ENCODE assay signal across 22 cellular contexts in the genomic region with DNA sequence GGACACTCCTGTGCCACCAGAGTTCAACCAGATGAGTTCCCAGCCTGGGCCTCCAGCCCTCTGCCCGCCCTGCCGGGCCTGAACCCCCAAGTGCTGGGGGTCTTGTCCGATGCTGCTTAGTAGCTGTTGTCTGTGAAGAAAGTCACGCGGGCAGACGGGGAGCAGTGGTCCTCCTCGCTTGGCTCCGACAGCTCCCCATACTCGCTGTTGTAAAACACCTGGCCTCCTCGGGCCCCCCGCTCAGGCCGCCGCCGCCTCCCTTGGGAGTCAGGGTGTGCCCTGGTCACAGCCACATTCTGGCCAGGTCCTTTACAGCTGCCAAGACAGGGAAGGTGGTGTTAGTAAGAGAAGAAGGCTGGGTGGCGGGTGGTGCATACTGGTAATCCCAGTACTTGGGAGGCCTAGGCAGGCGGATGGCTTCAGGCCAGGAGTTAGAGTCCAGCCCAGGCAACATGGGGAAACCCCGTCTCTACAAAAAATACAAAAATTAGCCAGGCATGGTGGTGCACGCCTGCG. TPM values are rescaled to one million over a fixed set of nuclear protein-coding genes. Genes with fewer than 3 reads are reported as not detected.
"Had no signal": no experiment of that assay in that cellular context is flagged by ENCODE, and none has a peak within 500 bp of the region (broad histone marks: within the 10 kb centered on the region; RNA-seq: fewer than 3 reads in every experiment).

No MANE protein-coding gene starts in this region.

- H3K36me3 Mint-ChIP-seq: activated naive CD8-positive, alpha-beta T cell; brain; naive thymus-derived CD4-positive, alpha-beta T cell had no signal

- H3K27me3 Mint-ChIP-seq: activated CD4-positive, alpha-beta T cell treated with anti-CD3 and anti-CD28 coated beads, Interleukin-2, amount 10 ng/mL, durations not matched to agents 7 days and 5 days; activated naive CD8-positive, alpha-beta T cell; naive thymus-derived CD4-positive, alpha-beta T cell had no signal

- H3K9me3 ChIP-seq: colonic mucosa, neutrophil, testis, upper lobe of left lung had no signal

- DNase-seq: activated CD4-positive, alpha-beta T cell treated with anti-CD3 and anti-CD28 coated beads, Interleukin-2, amount 10 ng/mL, durations not matched to agents 7 days and 5 days; activated CD4-positive, CD25-positive, alpha-beta regulatory T cell; activated CD8-positive, alpha-beta memory T cell treated with anti-CD3 and anti-CD28 coated beads, Interleukin-2, amount 50 U/mL, for 48 hours; activated T-cell treated with anti-CD3 and anti-CD28 coated beads, Interleukin-2, amount 50 U/mL, for 72 hours; central memory CD4-positive, alpha-beta T cell; colonic mucosa; erythroblast; foreskin melanocyte; hypothalamus; left ventricle myocardium superior; mesenchymal stem cell; naive thymus-derived CD4-positive, alpha-beta T cell; T-helper 1 cell; T1000; testis had no signal

- H3K9ac ChIP-seq: parathyroid adenoma had no signal

- H3K9me3 Mint-ChIP-seq: activated CD4-positive, alpha-beta T cell treated with anti-CD3 and anti-CD28 coated beads, Interleukin-2, amount 10 ng/mL, durations not matched to agents 7 days and 5 days; activated T-cell treated with anti-CD3 and anti-CD28 coated beads, Interleukin-2, amount 50 U/mL, for 72 hours; brain; naive thymus-derived CD4-positive, alpha-beta T cell had no signal

- H3K27ac Mint-ChIP-seq: activated CD4-positive, alpha-beta T cell treated with anti-CD3 and anti-CD28 coated beads, Interleukin-2, amount 10 ng/mL, durations not matched to agents 7 days and 5 days; activated naive CD8-positive, alpha-beta T cell; activated T-cell treated with anti-CD3 and anti-CD28 coated beads, Interleukin-2, amount 50 U/mL, for 72 hours; brain; naive thymus-derived CD4-positive, alpha-beta T cell had no signal

- H3K36me3 ChIP-seq: colonic mucosa, neutrophil, upper lobe of left lung had no signal

- H2AFZ ChIP-seq: parathyroid adenoma had no signal

- H3K27me3 ChIP-seq: colonic mucosa, neutrophil, testis, upper lobe of left lung had no signal

- H3K4me3 ChIP-seq: colonic mucosa, testis, upper lobe of left lung had no signal

- H3K4me1 ChIP-seq: colonic mucosa, parathyroid adenoma had no signal

- H3K4me3 Mint-ChIP-seq: activated CD4-positive, alpha-beta T cell treated with anti-CD3 and anti-CD28 coated beads, Interleukin-2, amount 10 ng/mL, durations not matched to agents 7 days and 5 days; activated naive CD8-positive, alpha-beta T cell; activated T-cell treated with anti-CD3 and anti-CD28 coated beads, Interleukin-2, amount 50 U/mL, for 72 hours; brain; naive thymus-derived CD4-positive, alpha-beta T cell had no signal

- ATAC-seq: activated T-cell treated with anti-CD3 and anti-CD28 coated beads, Interleukin-2, amount 50 U/mL, for 72 hours; left ventricle myocardium superior; naive thymus-derived CD4-positive, alpha-beta T cell; SK-N-SH treated with all-trans-retinoic acid at 6 μM for 48 hours had no signal

- H3K27ac ChIP-seq: colonic mucosa, neutrophil, parathyroid adenoma, testis, upper lobe of left lung had no signal

- H3K79me2 ChIP-seq: parathyroid adenoma had no signal

- H3K4me1 Mint-ChIP-seq: brain had no signal

RNA-seq across cellular contexts. Expression of a gene that starts 11.8 kb away (rescaled TPM):
- total RNA-seq: activated CD4-positive, alpha-beta T cell treated with anti-CD3 and anti-CD28 coated beads, Interleukin-2, amount 10 ng/mL, durations not matched to agents 7 days and 5 days; activated T-cell treated with anti-CD3 and anti-CD28 coated beads, Interleukin-2, amount 50 U/mL, for 72 hours; left ventricle myocardium superior; renal cortical epithelial cell had no signal
